11 cellular contexts compared by ENCODE assay signal in genomic region chr14:76768671-76769500, GRCh38. TPM values are rescaled to one million over a fixed set of nuclear protein-coding genes. Genes with fewer than 3 reads are reported as not detected.
DNase-seq lines count a peak whose midpoint lies in the region; ATAC-seq and TF ChIP-seq lines count a peak whose summit lies in the region.
"Had no signal": no experiment of that assay in that cellular context is flagged by ENCODE, and none has a peak within 500 bp of the region (broad histone marks: within the 10 kb centered on the region; RNA-seq: fewer than 3 reads in every experiment).

No MANE protein-coding gene starts in this region.

- H3K36me3 Mint-ChIP-seq in T-helper 17 cell (ENCODE audit: low read depth) = no peaks in the 10 kb centered on the region

- peak overlapping the region in 3 of 4 donors; percentile 39 to 62 (median 56) for H3K27ac ChIP-seq in gastroesophageal sphincter
- H3K27ac ChIP-seq in gastrocnemius medialis = peak overlapping the region; percentile 44 to 68 (median 58)
- H3K27ac ChIP-seq: PC-9 had no signal

- H3K9me3 ChIP-seq in T-helper 17 cell (ENCODE audit: control insufficient read depth, low read length, poor library complexity, severe bottlenecking) (no peaks in the 10 kb centered on the region), gastroesophageal sphincter (no peaks in the 10 kb centered on the region), gastrocnemius medialis (no peaks in the 10 kb centered on the region)
- H3K9me3 ChIP-seq: MG63 had no signal

- peak; percentile 13 for ATAC-seq in GM19452 (IDR thresholded peaks at IDR 0.05; ENCODE audit: unreplicated experiment)
- ATAC-seq in T-helper 17 cell = no peak
- ATAC-seq in gastroesophageal sphincter = no peak
- ATAC-seq in gastrocnemius medialis = no peak
- no peak for ATAC-seq in HG02973 (IDR thresholded peaks at IDR 0.05; ENCODE audit: unreplicated experiment)

- no peak for TF ChIP-seq EP300 in gastroesophageal sphincter (IDR thresholded peaks at IDR 0.05)

- H3K4me1 Mint-ChIP-seq in T-helper 17 cell = peaks cover 18% of the 10 kb centered on the region

- H3K36me3 ChIP-seq in gastroesophageal sphincter = no peaks in the 10 kb centered on the region
- no peaks in the 10 kb centered on the region for H3K36me3 ChIP-seq in gastrocnemius medialis
- H3K36me3 ChIP-seq: MG63 had no signal

- H3K4me1 ChIP-seq in gastroesophageal sphincter (peaks cover 0 to 61% (median 14%) of the 10 kb centered on the region in 3 donors), gastrocnemius medialis (peaks cover 12 to 21% of the 10 kb centered on the region in 2 donors)

- peak overlapping the region; percentile 67 for H3K4me3 Mint-ChIP-seq in T-helper 17 cell

- TF ChIP-seq CTCF in gastroesophageal sphincter (IDR thresholded peaks at IDR 0.05) (no peak), gastrocnemius medialis (IDR thresholded peaks at IDR 0.05 in 4 of 5, conservative IDR thresholded peaks at IDR 0.05 in 1 of 5) (no peak)

- intact Hi-C loops in gastrocnemius medialis (cut with DNase I; ENCODE audit: low total_unique reads) = no loop called here

- H3K27me3 ChIP-seq in gastroesophageal sphincter (no peaks in the 10 kb centered on the region), gastrocnemius medialis (peaks cover 3 to 6% (median 5%) of the 10 kb centered on the region in 3 donors)
- H3K27me3 ChIP-seq: MG63 had no signal

- no peak for DNase-seq in T-helper 17 cell
- no peak for DNase-seq in gastrocnemius medialis
- DNase-seq in MV-4-11 (lab: John Stamatoyannopoulos, UW) = no peak
- no peak for DNase-seq in hypothalamus (lab: John Stamatoyannopoulos, UW)
- DNase-seq in cortex of kidney (lab: John Stamatoyannopoulos, UW) = no peak
- DNase-seq: MG63 had no signal

- H3K4me3 ChIP-seq in gastroesophageal sphincter (no peak overlapping the region), gastrocnemius medialis (no peak overlapping the region)
- H3K4me3 ChIP-seq: MG63, PC-9 had no signal

- 48 to 100% methylated on average over 1 to 6 of the region's 11 CpGs for WGBS in gastroesophageal sphincter (ENCODE audit: low coverage in 1 of 2), 2 donors

- in situ Hi-C loops in gastrocnemius medialis (cut with MboI; ENCODE audit: low sequenced_read_pairs in 4 of 4) = no loop called here

- TF ChIP-seq POLR2A in gastroesophageal sphincter (IDR thresholded peaks at IDR 0.05) (no peak), gastrocnemius medialis (IDR thresholded peaks at IDR 0.05) (no peak)

- H3K27ac Mint-ChIP-seq in T-helper 17 cell = peak overlapping the region; percentile 96

- H3K27me3 Mint-ChIP-seq in T-helper 17 cell = no peaks in the 10 kb centered on the region

RNA-seq across cellular contexts. Expression of gene VASH1, which starts 7.6 kb away (rescaled TPM):
- total RNA-seq in T-helper 17 cell = 10 to 100 TPM; 11.7 to 16.8 TPM
- total RNA-seq in gastroesophageal sphincter = 10 to 100 TPM in 2 of 4 donors, 1 to 10 TPM in 2; 4.3 to 12.8 (median 9.9) TPM
- total RNA-seq in gastrocnemius medialis = 1 to 10 TPM in 2 of 4 donors, under 1 TPM in 2; 0.56 to 6.1 (median 1.2) TPM

RNA-seq across cellular contexts. Expression of gene ANGEL1, which starts 43.8 kb away (rescaled TPM):
- total RNA-seq in T-helper 17 cell = 10 to 100 TPM; 11.9 to 14.0 TPM
- total RNA-seq in gastroesophageal sphincter = 10 to 100 TPM in 2 of 4 donors, 1 to 10 TPM in 2; 9.0 to 27.5 (median 12.2) TPM
- total RNA-seq in gastrocnemius medialis = 10 to 100 TPM in 3 of 4 donors, 1 to 10 TPM in 1; 8.6 to 16.9 (median 12.7) TPM

RNA-seq across cellular contexts. Expression of gene LRRC74A, which starts 57.3 kb away (rescaled TPM):
- total RNA-seq in T-helper 17 cell (not detected), gastroesophageal sphincter (not detected), gastrocnemius medialis (not detected)
- total RNA-seq: activated CD8-positive, alpha-beta memory T cell treated with anti-CD3 and anti-CD28 coated beads for 36 hours; PC-9 had no signal
